13 cellular contexts compared by ENCODE assay signal in genomic region chr5:163354685-163355084, GRCh38.
DNase-seq lines count a peak whose midpoint lies in the region; ATAC-seq lines count a peak whose summit lies in the region.
"Had no signal": no experiment of that assay in that cellular context is flagged by ENCODE, and none has a peak within 500 bp of the region (broad histone marks: within the 10 kb centered on the region; RNA-seq: fewer than 3 reads in every experiment).

No MANE protein-coding gene starts in this region.

- no peak overlapping the region for H2AFZ ChIP-seq in mesenchymal stem cell (ENCODE audit: low read depth, low read length)
- H2AFZ ChIP-seq: GM23248 had no signal

- H2BK5ac ChIP-seq in mesenchymal stem cell (ENCODE audit: low read depth, low read length, poor library complexity, severe bottlenecking) = no peak overlapping the region

- H3K27me3 ChIP-seq in mesenchymal stem cell (ENCODE audit: control insufficient read depth in 1 of 2, insufficient read depth in 1 of 2, low read length in 2 of 2) = peaks cover 5 to 10% of the 10 kb centered on the region in 2 experiments

- no peak overlapping the region for H3K14ac ChIP-seq in mesenchymal stem cell (ENCODE audit: low read length in 2 of 2)

- no peak overlapping the region for H2BK12ac ChIP-seq in mesenchymal stem cell (ENCODE audit: low read length in 2 of 2)

- no peak overlapping the region for H3K4me3 ChIP-seq in mesenchymal stem cell (ENCODE audit: insufficient read depth in 1 of 2, low read depth in 1 of 2, low read length in 2 of 2)
- H3K4me3 ChIP-seq: GM23248 had no signal

- no peak overlapping the region for H3K23ac ChIP-seq in mesenchymal stem cell (ENCODE audit: low read length in 2 of 2)

- peak; percentile 100 for ATAC-seq in GM18502 (IDR thresholded peaks at IDR 0.05; ENCODE audit: poor library complexity, unreplicated experiment)
- ATAC-seq in GM21381 (IDR thresholded peaks at IDR 0.05; ENCODE audit: unreplicated experiment) = peak; percentile 100
- peak; percentile 99 for ATAC-seq in HG03097 (IDR thresholded peaks at IDR 0.05; ENCODE audit: low FRiP score, unreplicated experiment)
- ATAC-seq: activated T-cell treated with anti-CD3 and anti-CD28 coated beads, Interleukin-2, amount 50 U/mL, for 72 hours had no signal

- no peaks in the 10 kb centered on the region for H3K4me1 ChIP-seq in mesenchymal stem cell (ENCODE audit: control insufficient read depth, insufficient read depth, low read depth, low read length)

- H3K27ac ChIP-seq in mesenchymal stem cell (ENCODE audit: low read length, poor library complexity, severe bottlenecking) = no peak overlapping the region
- H3K27ac ChIP-seq: GM23248 had no signal

- no peak overlapping the region for H2BK120ac ChIP-seq in mesenchymal stem cell (ENCODE audit: low read depth, low read length)

- no peak overlapping the region for H3K4ac ChIP-seq in mesenchymal stem cell (ENCODE audit: low read depth in 1 of 2, low read length in 2 of 2)

- H3K9ac ChIP-seq in mesenchymal stem cell (ENCODE audit: low read length) = no peak overlapping the region
- H3K9ac ChIP-seq: GM23248 had no signal

- H3K4me2 ChIP-seq in mesenchymal stem cell (ENCODE audit: low read length, poor library complexity, severe bottlenecking) = no peak overlapping the region

- H3K9me3 ChIP-seq in mesenchymal stem cell (ENCODE audit: control insufficient read depth, low read length) = no peaks in the 10 kb centered on the region

- no peak overlapping the region for H2BK15ac ChIP-seq in mesenchymal stem cell (ENCODE audit: low read depth, poor library complexity, severe bottlenecking)

- peak; percentile 82 for DNase-seq in RPMI8226
- DNase-seq in mesenchymal stem cell = no peak
- DNase-seq in OCI-M1 (lab: John Stamatoyannopoulos, UW) = no peak
- DNase-seq in mucosa of gallbladder (ENCODE audit: low spot score) = no peak
- DNase-seq in activated T-cell treated with anti-CD3 and anti-CD28 coated beads, Interleukin-2, amount 50 U/mL, for 48 hours = no peak
- DNase-seq: activated T-cell treated with anti-CD3 and anti-CD28 coated beads, Interleukin-2, amount 50 U/mL, for 72 hours; CD4-positive, alpha-beta memory T cell; dermis blood vessel endothelial cell; GM23248; NCI-H1436 had no signal

- no peak overlapping the region for H2AK5ac ChIP-seq in mesenchymal stem cell (ENCODE audit: low read length, severe bottlenecking)

- no peak overlapping the region for H4K91ac ChIP-seq in mesenchymal stem cell (ENCODE audit: low read length)

- H3K18ac ChIP-seq in mesenchymal stem cell (ENCODE audit: low read depth in 1 of 2, low read length in 2 of 2) = no peak overlapping the region

- no peak overlapping the region for H4K8ac ChIP-seq in mesenchymal stem cell (ENCODE audit: low read length)

- no peaks in the 10 kb centered on the region for H3K79me1 ChIP-seq in mesenchymal stem cell (replicated peaks; ENCODE audit: low read length, poor library complexity, severe bottlenecking)

- no peaks in the 10 kb centered on the region for H3K36me3 ChIP-seq in mesenchymal stem cell (ENCODE audit: control insufficient read depth in 1 of 2, insufficient read depth in 2 of 2, low read depth in 1 of 2, low read length in 2 of 2)

- 88% methylated on average over 1 of the region's 1 CpG for WGBS in mesenchymal stem cell
